In genomic region chr2:74079522-74080341, GRCh38 we compare ENCODE assay signal across 10 cellular contexts.
A peak's percentile ranks its signal among the peaks of the same experiment; 100 is the strongest.
DNase-seq lines count a peak whose midpoint lies in the region; ATAC-seq and TF ChIP-seq lines count a peak whose summit lies in the region.
"Had no signal": no experiment of that assay in that cellular context is flagged by ENCODE, and none has a peak within 500 bp of the region (broad histone marks: within the 10 kb centered on the region; RNA-seq: fewer than 3 reads in every experiment).

No MANE protein-coding gene starts in this region.

- no peak overlapping the region for H3K27ac ChIP-seq in PC-9
- H3K27ac ChIP-seq: tibial artery had no signal

- H3F3A ChIP-seq in PC-9 (ENCODE audit: insufficient read depth, low read depth): no peaks in the 10 kb centered on the region

- no peaks in the 10 kb centered on the region; the same call in 1 of the 2 replicates for H3K36me3 ChIP-seq in PC-9 (ENCODE audit: low read depth)

- no peak overlapping the region for H3K4me2 ChIP-seq in PC-9

- H3K9me3 ChIP-seq in PC-9 (ENCODE audit: insufficient read depth, low read depth): no peaks in the 10 kb centered on the region
- H3K9me3 ChIP-seq: tibial artery had no signal

- no peaks in the 10 kb centered on the region for H3K9me3 Mint-ChIP-seq in endothelial cell (ENCODE audit: unreplicated experiment)

- peaks cover 6% of the 10 kb centered on the region for H3K27me3 Mint-ChIP-seq in endothelial cell (ENCODE audit: unreplicated experiment)

- no peaks in the 10 kb centered on the region for H3K4me1 ChIP-seq in PC-9 (replicated peaks; ENCODE audit: insufficient read depth)
- H3K4me1 ChIP-seq: tibial artery had no signal

- no peak overlapping the region for H3K27ac Mint-ChIP-seq in endothelial cell (ENCODE audit: unreplicated experiment)

- H2AFZ ChIP-seq in PC-9: no peak overlapping the region

- peak; percentile 27 for DNase-seq in iris pigment epithelial cell (ENCODE audit: low read depth)
- DNase-seq in activated gamma-delta T cell (lab: John Stamatoyannopoulos, UW): no peak
- DNase-seq in PC-9: no peak
- DNase-seq in endothelial cell (ENCODE audit: low spot score): no peak
- no peak for DNase-seq in NCI-H1694 (lab: John Stamatoyannopoulos, UW)
- DNase-seq: T-helper 2 cell, tibial artery had no signal

- ATAC-seq in GM18499 (IDR thresholded peaks at IDR 0.05; ENCODE audit: insufficient read depth, unreplicated experiment) (peak; percentile 50), GM21526 (IDR thresholded peaks at IDR 0.05; ENCODE audit: low FRiP score, unreplicated experiment) (peak; percentile 55), HG03457 (IDR thresholded peaks at IDR 0.05; ENCODE audit: unreplicated experiment) (peak; percentile 57)

- no peaks in the 10 kb centered on the region for H3K9me2 ChIP-seq in PC-9 (ENCODE audit: insufficient read depth)

- H3K36me3 Mint-ChIP-seq in endothelial cell (ENCODE audit: low read depth, unreplicated experiment): peaks cover 41% of the 10 kb centered on the region

- no peaks in the 10 kb centered on the region for H3K27me3 ChIP-seq in PC-9 (ENCODE audit: insufficient read depth, low read depth)
- H3K27me3 ChIP-seq: tibial artery had no signal

- POLR2A ChIA-PET in PC-9 (lab: Charles Lee; ENCODE audit: unreplicated experiment): interaction anchor here (0.6 kb wide), 1 partner anchor 251 kb away, joined by 3 read pairs; the partner anchor contains the start of gene STAMBP

- no peaks in the 10 kb centered on the region for H3K4me1 Mint-ChIP-seq in endothelial cell (ENCODE audit: unreplicated experiment)

- no TSS peak for BruUV-seq in PC-9 (replicated peaks; lab: Mats Ljungman, UMichigan)

- TF ChIP-seq CTCF in PC-9 (conservative IDR thresholded peaks at IDR 0.05): no peak
- TF ChIP-seq CTCF in endothelial cell (IDR thresholded peaks at IDR 0.05; ENCODE audit: unreplicated experiment): no peak

- CTCF ChIA-PET in PC-9 (lab: Charles Lee): no interaction called here

- H3K4me3 ChIP-seq in PC-9: no peak overlapping the region
- H3K4me3 ChIP-seq: tibial artery had no signal

- no peaks in the 10 kb centered on the region for H3K79me2 ChIP-seq in PC-9 (ENCODE audit: low read depth)

- no peak overlapping the region for H3K4me3 Mint-ChIP-seq in endothelial cell (ENCODE audit: unreplicated experiment)

- intact Hi-C loops in PC-9 (cut with micrococcal nuclease; ENCODE audit: unreplicated experiment): no loop called here

- peaks cover 11% of the 10 kb centered on the region; the same call in 1 of the 2 replicates for H4K20me1 ChIP-seq in PC-9 (ENCODE audit: insufficient read depth)
